ENCODE assay signal across 2 cellular contexts in genomic region chr15:50718700-50719125, GRCh38.
A peak's percentile ranks its signal among the peaks of the same experiment; 100 is the strongest.
TF ChIP-seq lines count a peak whose summit lies in the region.

No MANE protein-coding gene starts in this region.

TF ChIP-seq in GM12878, 131 proteins besides CTCF, POLR2A, EP300 and RAD21:
- no peak for TF ChIP-seq CHD1 (IDR thresholded peaks at IDR 0.05; ENCODE audit: low read depth, low read length)
- TF ChIP-seq, protein P1, sequence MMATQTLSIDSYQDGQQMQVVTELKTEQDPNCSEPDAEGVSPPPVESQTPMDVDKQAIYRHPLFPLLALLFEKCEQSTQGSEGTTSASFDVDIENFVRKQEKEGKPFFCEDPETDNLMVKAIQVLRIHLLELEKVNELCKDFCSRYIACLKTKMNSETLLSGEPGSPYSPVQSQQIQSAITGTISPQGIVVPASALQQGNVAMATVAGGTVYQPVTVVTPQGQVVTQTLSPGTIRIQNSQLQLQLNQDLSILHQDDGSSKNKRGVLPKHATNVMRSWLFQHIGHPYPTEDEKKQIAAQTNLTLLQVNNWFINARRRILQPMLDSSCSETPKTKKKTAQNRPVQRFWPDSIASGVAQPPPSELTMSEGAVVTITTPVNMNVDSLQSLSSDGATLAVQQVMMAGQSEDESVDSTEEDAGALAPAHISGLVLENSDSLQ (IDR thresholded peaks at IDR 0.05): 0 out of 2 replicates have a peak, but pooled peaks have one; percentile 25
- TF ChIP-seq STAT3 (IDR thresholded peaks at IDR 0.05; ENCODE audit: low read depth, low read length): no peak
- TF ChIP-seq NR2F1 (conservative IDR thresholded peaks at IDR 0.05): no peak
- no peak for TF ChIP-seq ZSCAN29 (IDR thresholded peaks at IDR 0.05)
- no peak for TF ChIP-seq NBN (IDR thresholded peaks at IDR 0.05)
- TF ChIP-seq MTA2 (IDR thresholded peaks at IDR 0.05; ENCODE audit: low read depth): peak; percentile 38; the same call in 1 of the 2 replicates
- peak in 1 of 2 experiments; percentile 44; a peak in 1 of 4 replicates for TF ChIP-seq BHLHE40 (IDR thresholded peaks at IDR 0.05; ENCODE audit: borderline replicate concordance in 1 of 2, low read depth in 2 of 2, low read length in 1 of 2)
- peak; percentile 65; the same call in 1 of the 2 replicates for TF ChIP-seq ZNF687 (IDR thresholded peaks at IDR 0.05)
- TF ChIP-seq SUZ12 (IDR thresholded peaks at IDR 0.05; ENCODE audit: unreplicated experiment): no peak

TF ChIP-seq in liver, 16 proteins besides CTCF, POLR2A, EP300 and RAD21:
- TF ChIP-seq GABPA (IDR thresholded peaks at IDR 0.05 in 1 of 2, conservative IDR thresholded peaks at IDR 0.05 in 1 of 2) (peak in 1 of 2 donors; percentile 55), YY1 (IDR thresholded peaks at IDR 0.05) (peak; percentile 90), REST (IDR thresholded peaks at IDR 0.05) (peak; percentile 82), ZBTB33 (IDR thresholded peaks at IDR 0.05) (peak; percentile 90), SP1 (IDR thresholded peaks at IDR 0.05) (peak; percentile 98), TAF1 (conservative IDR thresholded peaks at IDR 0.05) (no peak), EGR1 (IDR thresholded peaks at IDR 0.05; ENCODE audit: low read depth in 2 of 2) (peak in 1 of 2 donors; percentile 48), JUND (IDR thresholded peaks at IDR 0.05) (peak; percentile 86 to 88), FOXA1 (IDR thresholded peaks at IDR 0.05) (peak; percentile 86), HNF4A (conservative IDR thresholded peaks at IDR 0.05) (peak; percentile 97 to 98), FOXA2 (IDR thresholded peaks at IDR 0.05) (peak; percentile 80), NR2F2 (IDR thresholded peaks at IDR 0.05) (peak; percentile 90), HNF4G (IDR thresholded peaks at IDR 0.05) (peak; percentile 87), RXRA (IDR thresholded peaks at IDR 0.05) (peak; percentile 97)
- TF ChIP-seq, protein P2, sequence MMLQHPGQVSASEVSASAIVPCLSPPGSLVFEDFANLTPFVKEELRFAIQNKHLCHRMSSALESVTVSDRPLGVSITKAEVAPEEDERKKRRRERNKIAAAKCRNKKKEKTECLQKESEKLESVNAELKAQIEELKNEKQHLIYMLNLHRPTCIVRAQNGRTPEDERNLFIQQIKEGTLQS (IDR thresholded peaks at IDR 0.05): peak; percentile 47
- TF ChIP-seq, protein P3, sequence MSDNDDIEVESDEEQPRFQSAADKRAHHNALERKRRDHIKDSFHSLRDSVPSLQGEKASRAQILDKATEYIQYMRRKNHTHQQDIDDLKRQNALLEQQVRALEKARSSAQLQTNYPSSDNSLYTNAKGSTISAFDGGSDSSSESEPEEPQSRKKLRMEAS (IDR thresholded peaks at IDR 0.05): peak; percentile 90
